8 cellular contexts compared by ENCODE assay signal in the genomic region with DNA sequence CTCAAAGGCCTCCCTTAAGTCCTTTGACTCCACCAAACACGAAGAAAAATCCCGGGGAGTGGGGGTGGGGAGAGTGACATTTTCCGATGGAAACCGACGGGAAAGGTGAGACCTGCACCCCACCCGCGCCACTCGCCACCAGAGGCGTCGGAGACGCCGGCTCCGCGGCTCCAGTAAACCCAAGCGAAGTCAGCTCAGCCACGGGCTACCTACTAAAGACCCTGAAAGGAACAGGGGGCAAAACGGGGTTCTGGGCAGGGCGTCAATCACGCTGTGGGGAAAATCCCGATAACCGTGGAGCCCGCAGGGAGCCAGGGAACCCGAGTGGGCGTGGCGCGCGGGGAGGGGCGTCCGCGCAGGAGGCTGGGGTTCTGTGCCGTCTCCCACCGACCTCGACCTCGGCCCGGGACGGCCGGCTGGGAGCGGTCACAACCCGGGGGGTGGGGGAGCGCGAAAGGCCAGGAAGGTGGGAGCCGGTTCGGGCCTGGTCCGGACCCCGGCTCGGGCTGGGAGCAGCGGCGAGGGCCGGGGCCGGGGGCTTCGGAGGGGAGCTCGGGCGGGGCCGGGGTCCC. TPM values are rescaled to one million over a fixed set of nuclear protein-coding genes. Genes with fewer than 3 reads are reported as not detected.
DNase-seq lines count a peak whose midpoint lies in the region; ATAC-seq and TF ChIP-seq lines count a peak whose summit lies in the region.

No MANE protein-coding gene starts in this region.

- H3K36me3 ChIP-seq in ascending aorta (peaks cover 13 to 17% of the 10 kb centered on the region in 2 donors), iPS-20b (ENCODE audit: insufficient read depth, low read depth, low read length) (peaks cover 21% of the 10 kb centered on the region)

- DNase-seq in ascending aorta (ENCODE audit: low spot score in 2 of 2) (peak in 1 of 2 donors; percentile 71), NCI-H1694 treated with DMSO at 0.1 percent for 48 hours (lab: John Stamatoyannopoulos, UW) (no peak)
- DNase-seq in stimulated activated CD4-positive, alpha-beta T cell treated with anti-CD3 and anti-CD28 coated beads, Interleukin-1b, Interleukin-23, amount 100 ng/mL, for 24 hours (ENCODE audit: low read depth in 4 of 4, low spot score in 1 of 4), result peak in 3 of 4 experiments; percentile 14 to 40 (median 17)

- H3K27me3 ChIP-seq in ascending aorta (no peaks in the 10 kb centered on the region), iPS-20b (ENCODE audit: insufficient read depth, low read length) (peaks cover 9% of the 10 kb centered on the region; the same call in 1 of the 2 replicates)

- peaks cover 6 to 20% of the 10 kb centered on the region in 2 donors for H3K4me1 ChIP-seq in ascending aorta
- peaks cover 4% of the 10 kb centered on the region; the same call in 1 of the 2 replicates for H3K4me1 ChIP-seq in iPS-20b (ENCODE audit: insufficient read depth, low read length)

- H3K9ac ChIP-seq in iPS-20b (ENCODE audit: low read depth, low read length), result peak overlapping the region; percentile 85; the same call in 1 of the 2 replicates

- peak; percentile 25 for ATAC-seq in GM18517 (IDR thresholded peaks at IDR 0.05; ENCODE audit: unreplicated experiment)
- ATAC-seq in HG02938 (IDR thresholded peaks at IDR 0.05; ENCODE audit: unreplicated experiment), result peak; percentile 16
- ATAC-seq in SK-N-SH treated with all-trans-retinoic acid at 6 μM for 48 hours, result peak; percentile 53
- no peak for ATAC-seq in GM18861 (IDR thresholded peaks at IDR 0.05; ENCODE audit: unreplicated experiment)

- no peak for TF ChIP-seq CTCF in ascending aorta (IDR thresholded peaks at IDR 0.05)

- intact Hi-C loops in ascending aorta (cut with DNase I), result loop anchor here (1.0 to 2.0 kb wide), 6 partner anchors 51 to 197 kb away; a partner anchor contains a TSS

- H3K4me3 ChIP-seq in ascending aorta (peak overlapping the region; percentile 69 to 100), iPS-20b (ENCODE audit: low read length) (peak overlapping the region; percentile 87)

- H3K27ac ChIP-seq in ascending aorta, result peak overlapping the region; percentile 87 to 100
- H3K27ac ChIP-seq in iPS-20b (ENCODE audit: low read length), result no peak overlapping the region

- H3K9me3 ChIP-seq in ascending aorta, result no peaks in the 10 kb centered on the region
- no peaks in the 10 kb centered on the region for H3K9me3 ChIP-seq in iPS-20b (ENCODE audit: insufficient read depth, low read depth, low read length)

TF ChIP-seq in SK-N-SH treated with all-trans-retinoic acid at 6 μM for 48 hours, 23 proteins besides CTCF, POLR2A, EP300 and RAD21:
- TF ChIP-seq ZNF565 (CRISPR knock-in tag; conservative IDR thresholded peaks at IDR 0.05; ENCODE audit: low read depth) (no peak), PPARA (CRISPR knock-in tag; IDR thresholded peaks at IDR 0.05; ENCODE audit: borderline replicate concordance) (no peak), BACH2 (CRISPR knock-in tag; IDR thresholded peaks at IDR 0.05; ENCODE audit: borderline replicate concordance) (no peak), ZFP30 (CRISPR knock-in tag; IDR thresholded peaks at IDR 0.05) (no peak), SNAI2 (CRISPR knock-in tag; IDR thresholded peaks at IDR 0.05) (no peak), ARNTL (CRISPR knock-in tag; IDR thresholded peaks at IDR 0.05; ENCODE audit: borderline replicate concordance, low read depth) (no peak), ZNF8 (CRISPR knock-in tag; IDR thresholded peaks at IDR 0.05) (no peak), ESRRG (CRISPR knock-in tag; IDR thresholded peaks at IDR 0.05) (no peak), RARB (CRISPR knock-in tag; IDR thresholded peaks at IDR 0.05) (no peak), ZFP3 (CRISPR knock-in tag; IDR thresholded peaks at IDR 0.05) (no peak)
- TF ChIP-seq, protein P1, sequence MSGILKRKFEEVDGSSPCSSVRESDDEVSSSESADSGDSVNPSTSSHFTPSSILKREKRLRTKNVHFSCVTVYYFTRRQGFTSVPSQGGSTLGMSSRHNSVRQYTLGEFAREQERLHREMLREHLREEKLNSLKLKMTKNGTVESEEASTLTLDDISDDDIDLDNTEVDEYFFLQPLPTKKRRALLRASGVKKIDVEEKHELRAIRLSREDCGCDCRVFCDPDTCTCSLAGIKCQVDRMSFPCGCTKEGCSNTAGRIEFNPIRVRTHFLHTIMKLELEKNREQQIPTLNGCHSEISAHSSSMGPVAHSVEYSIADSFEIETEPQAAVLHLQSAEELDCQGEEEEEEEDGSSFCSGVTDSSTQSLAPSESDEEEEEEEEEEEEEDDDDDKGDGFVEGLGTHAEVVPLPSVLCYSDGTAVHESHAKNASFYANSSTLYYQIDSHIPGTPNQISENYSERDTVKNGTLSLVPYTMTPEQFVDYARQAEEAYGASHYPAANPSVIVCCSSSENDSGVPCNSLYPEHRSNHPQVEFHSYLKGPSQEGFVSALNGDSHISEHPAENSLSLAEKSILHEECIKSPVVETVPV (CRISPR knock-in tag; IDR thresholded peaks at IDR 0.05), result no peak
- TF ChIP-seq, protein P2, sequence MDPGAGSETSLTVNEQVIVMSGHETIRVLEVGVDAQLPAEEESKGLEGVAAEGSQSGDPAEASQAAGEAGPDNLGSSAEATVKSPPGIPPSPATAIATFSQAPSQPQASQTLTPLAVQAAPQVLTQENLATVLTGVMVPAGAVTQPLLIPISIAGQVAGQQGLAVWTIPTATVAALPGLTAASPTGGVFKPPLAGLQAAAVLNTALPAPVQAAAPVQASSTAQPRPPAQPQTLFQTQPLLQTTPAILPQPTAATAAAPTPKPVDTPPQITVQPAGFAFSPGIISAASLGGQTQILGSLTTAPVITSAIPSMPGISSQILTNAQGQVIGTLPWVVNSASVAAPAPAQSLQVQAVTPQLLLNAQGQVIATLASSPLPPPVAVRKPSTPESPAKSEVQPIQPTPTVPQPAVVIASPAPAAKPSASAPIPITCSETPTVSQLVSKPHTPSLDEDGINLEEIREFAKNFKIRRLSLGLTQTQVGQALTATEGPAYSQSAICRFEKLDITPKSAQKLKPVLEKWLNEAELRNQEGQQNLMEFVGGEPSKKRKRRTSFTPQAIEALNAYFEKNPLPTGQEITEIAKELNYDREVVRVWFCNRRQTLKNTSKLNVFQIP (CRISPR knock-in tag; IDR thresholded peaks at IDR 0.05; ENCODE audit: borderline replicate concordance, low read depth), result no peak
- TF ChIP-seq, protein P3, sequence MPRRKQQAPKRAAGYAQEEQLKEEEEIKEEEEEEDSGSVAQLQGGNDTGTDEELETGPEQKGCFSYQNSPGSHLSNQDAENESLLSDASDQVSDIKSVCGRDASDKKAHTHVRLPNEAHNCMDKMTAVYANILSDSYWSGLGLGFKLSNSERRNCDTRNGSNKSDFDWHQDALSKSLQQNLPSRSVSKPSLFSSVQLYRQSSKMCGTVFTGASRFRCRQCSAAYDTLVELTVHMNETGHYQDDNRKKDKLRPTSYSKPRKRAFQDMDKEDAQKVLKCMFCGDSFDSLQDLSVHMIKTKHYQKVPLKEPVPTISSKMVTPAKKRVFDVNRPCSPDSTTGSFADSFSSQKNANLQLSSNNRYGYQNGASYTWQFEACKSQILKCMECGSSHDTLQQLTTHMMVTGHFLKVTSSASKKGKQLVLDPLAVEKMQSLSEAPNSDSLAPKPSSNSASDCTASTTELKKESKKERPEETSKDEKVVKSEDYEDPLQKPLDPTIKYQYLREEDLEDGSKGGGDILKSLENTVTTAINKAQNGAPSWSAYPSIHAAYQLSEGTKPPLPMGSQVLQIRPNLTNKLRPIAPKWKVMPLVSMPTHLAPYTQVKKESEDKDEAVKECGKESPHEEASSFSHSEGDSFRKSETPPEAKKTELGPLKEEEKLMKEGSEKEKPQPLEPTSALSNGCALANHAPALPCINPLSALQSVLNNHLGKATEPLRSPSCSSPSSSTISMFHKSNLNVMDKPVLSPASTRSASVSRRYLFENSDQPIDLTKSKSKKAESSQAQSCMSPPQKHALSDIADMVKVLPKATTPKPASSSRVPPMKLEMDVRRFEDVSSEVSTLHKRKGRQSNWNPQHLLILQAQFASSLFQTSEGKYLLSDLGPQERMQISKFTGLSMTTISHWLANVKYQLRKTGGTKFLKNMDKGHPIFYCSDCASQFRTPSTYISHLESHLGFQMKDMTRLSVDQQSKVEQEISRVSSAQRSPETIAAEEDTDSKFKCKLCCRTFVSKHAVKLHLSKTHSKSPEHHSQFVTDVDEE (CRISPR knock-in tag; IDR thresholded peaks at IDR 0.05), result no peak

RNA-seq across cellular contexts. Expression of a gene that starts 0.6 kb away (rescaled TPM):
- 53.7 TPM for total RNA-seq in ascending aorta

RNA-seq across cellular contexts. Expression of a gene that starts 50.8 kb away (rescaled TPM):
- 9.4 TPM for total RNA-seq in ascending aorta
